8 cellular contexts compared by ENCODE assay signal in genomic region chr10:117468665-117469064, GRCh38.
"Had no signal": no experiment of that assay in that cellular context is flagged by ENCODE, and none has a peak within 500 bp of the region (broad histone marks: within the 10 kb centered on the region; RNA-seq: fewer than 3 reads in every experiment).

No MANE protein-coding gene starts in this region.

- H3K9ac ChIP-seq: KMS-11 had no signal

- ATAC-seq: HepG2 had no signal

- H3K4me2 ChIP-seq: KMS-11 had no signal

- H3K4me3 Mint-ChIP-seq: IgD-negative memory B cell had no signal

- H3K4me1 Mint-ChIP-seq: IgD-negative memory B cell had no signal

- H3K36me3 Mint-ChIP-seq: IgD-negative memory B cell had no signal

- H3K27ac Mint-ChIP-seq: IgD-negative memory B cell had no signal

- FAIRE-seq: HepG2, HTR-8/SVneo had no signal

- DNase-seq: IMR-90, KBM-7, KG1 had no signal

- H3K27ac ChIP-seq: HL-60, KMS-11 had no signal
